In genomic region chr7:103598326-103598905, GRCh38 we compare ENCODE assay signal across 33 cellular contexts.
"Had no signal": no experiment of that assay in that cellular context is flagged by ENCODE, and none has a peak within 500 bp of the region (broad histone marks: within the 10 kb centered on the region; RNA-seq: fewer than 3 reads in every experiment).

No MANE protein-coding gene starts in this region.

- H3K27ac ChIP-seq: body of pancreas, Peyer's patch, SJSA1 had no signal

- H3K4me1 ChIP-seq: body of pancreas, Peyer's patch, SJSA1 had no signal

- H3K9ac ChIP-seq: SK-N-SH had no signal

- H3K9me3 Mint-ChIP-seq: activated CD4-positive, alpha-beta T cell treated with anti-CD3 and anti-CD28 coated beads, Interleukin-2, amount 10 ng/mL, durations not matched to agents 24 days and 14 days; activated CD8-positive, alpha-beta T cell treated with anti-CD3 and anti-CD28 coated beads for 36 hours; activated naive CD8-positive, alpha-beta T cell treated with anti-CD3 and anti-CD28 coated beads for 36 hours; activated T-helper 17 cell treated with anti-CD3 and anti-CD28 coated beads, Interleukin-2, amount 50 U/mL, for 72 hours; T-helper 1 cell treated with Interleukin-12 subunit alpha and Interleukin-12 subunit beta and Interleukin-4 antibody, amounts not matched to agents 30 μg/mL and 1 μg/mL, for 36 hours; T-helper 2 cell treated with Interferon-gamma antibody and Interleukin-4, amounts not matched to agents 5 μg/mL and 100 μg/mL, for 36 hours had no signal

- DNase-seq: activated CD4-positive, alpha-beta T cell treated with anti-CD3 and anti-CD28 coated beads, Interleukin-2, amount 10 ng/mL, durations not matched to agents 24 days and 14 days; activated CD4-positive, alpha-beta T cell treated with anti-CD3 and anti-CD28 coated beads, Interleukin-2, amount 50 U/mL, for 4 hours; activated CD8-positive, alpha-beta T cell treated with anti-CD3 and anti-CD28 coated beads for 36 hours; activated effector memory CD4-positive, alpha-beta T cell treated with anti-CD3 and anti-CD28 coated beads, Interleukin-2, amount 50 U/mL, for 16 hours; activated naive CD4-positive, alpha-beta T cell; activated naive CD4-positive, alpha-beta T cell treated with anti-CD3 and anti-CD28 coated beads, Interleukin-2, amount 50 U/mL, for 16 hours; activated naive CD8-positive, alpha-beta T cell treated with anti-CD3 and anti-CD28 coated beads for 36 hours; activated T-cell treated with anti-CD3 and anti-CD28 coated beads, Interleukin-2, amount 50 U/mL, for 1 hour; activated T-cell treated with anti-CD3 and anti-CD28 coated beads, Interleukin-2, amount 50 U/mL, for 72 hours; amniotic stem cell; aorta; body of pancreas; Kasumi-1; KG1; MM.1S; NCI-H1092 treated with DMSO at 0.1 percent for 48 hours; NCI-H1417; NCI-H146; NCI-H187; NCI-H2081; NCI-H345; NCI-H526; NCI-H748 treated with DMSO at 0.1 percent for 48 hours; NK-92 treated with Interleukin-12 subunit alpha and Interleukin-12 subunit beta, amount 100 ng/mL, for 24 hours; PC-3; Peyer's patch; RPMI8226; SHP77 treated with DMSO at 0.1 percent for 48 hours; SK-N-SH had no signal

- H3K36me3 ChIP-seq: Peyer's patch, SJSA1 had no signal

- H3K4me3 Mint-ChIP-seq: activated CD4-positive, alpha-beta T cell treated with anti-CD3 and anti-CD28 coated beads, Interleukin-2, amount 10 ng/mL, durations not matched to agents 24 days and 14 days; activated CD8-positive, alpha-beta T cell treated with anti-CD3 and anti-CD28 coated beads for 36 hours; activated naive CD8-positive, alpha-beta T cell treated with anti-CD3 and anti-CD28 coated beads for 36 hours; activated T-cell treated with anti-CD3 and anti-CD28 coated beads, Interleukin-2, amount 50 U/mL, for 72 hours; activated T-helper 17 cell treated with anti-CD3 and anti-CD28 coated beads, Interleukin-2, amount 50 U/mL, for 72 hours; T-helper 1 cell treated with Interleukin-12 subunit alpha and Interleukin-12 subunit beta and Interleukin-4 antibody, amounts not matched to agents 30 μg/mL and 1 μg/mL, for 36 hours; T-helper 2 cell treated with Interferon-gamma antibody and Interleukin-4, amounts not matched to agents 5 μg/mL and 100 μg/mL, for 36 hours had no signal

- H3K36me3 Mint-ChIP-seq: activated naive CD8-positive, alpha-beta T cell treated with anti-CD3 and anti-CD28 coated beads for 36 hours had no signal

- H3K4me1 Mint-ChIP-seq: activated CD4-positive, alpha-beta T cell treated with anti-CD3 and anti-CD28 coated beads, Interleukin-2, amount 10 ng/mL, durations not matched to agents 24 days and 14 days; activated naive CD8-positive, alpha-beta T cell treated with anti-CD3 and anti-CD28 coated beads for 36 hours; activated T-helper 17 cell treated with anti-CD3 and anti-CD28 coated beads, Interleukin-2, amount 50 U/mL, for 72 hours had no signal

- H3K4me3 ChIP-seq: body of pancreas, Peyer's patch, SJSA1 had no signal

- H3K27me3 ChIP-seq: Peyer's patch, SJSA1 had no signal

- H3K27ac Mint-ChIP-seq: activated CD4-positive, alpha-beta T cell treated with anti-CD3 and anti-CD28 coated beads, Interleukin-2, amount 10 ng/mL, durations not matched to agents 24 days and 14 days; activated CD8-positive, alpha-beta T cell treated with anti-CD3 and anti-CD28 coated beads for 36 hours; activated naive CD8-positive, alpha-beta T cell treated with anti-CD3 and anti-CD28 coated beads for 36 hours; activated T-cell treated with anti-CD3 and anti-CD28 coated beads, Interleukin-2, amount 50 U/mL, for 72 hours; activated T-helper 17 cell treated with anti-CD3 and anti-CD28 coated beads, Interleukin-2, amount 50 U/mL, for 72 hours; T-helper 1 cell treated with Interleukin-12 subunit alpha and Interleukin-12 subunit beta and Interleukin-4 antibody, amounts not matched to agents 30 μg/mL and 1 μg/mL, for 36 hours; T-helper 2 cell treated with Interferon-gamma antibody and Interleukin-4, amounts not matched to agents 5 μg/mL and 100 μg/mL, for 36 hours had no signal

- H3K9me3 ChIP-seq: body of pancreas, Peyer's patch, SJSA1, SK-N-SH had no signal
